Comparison of ENCODE assay signal across 1 cellular context in genomic region chr2:44087037-44087713, GRCh38.
A peak's percentile ranks its signal among the peaks of the same experiment; 100 is the strongest.
TF ChIP-seq lines count a peak whose summit lies in the region.

No MANE protein-coding gene starts in this region.

TF ChIP-seq in K562, 482 proteins besides CTCF, POLR2A, EP300 and RAD21 (continued from another document):
- TF ChIP-seq ETV5 (CRISPR knock-in tag; IDR thresholded peaks at IDR 0.05; ENCODE audit: low read depth), result no peak
- TF ChIP-seq CC2D1A (IDR thresholded peaks at IDR 0.05), result peak; percentile 69; the same call in 1 of the 2 replicates
- peak; percentile 53; the same call in 1 of the 2 replicates for TF ChIP-seq SPI1 (IDR thresholded peaks at IDR 0.05; ENCODE audit: borderline replicate concordance, low read depth, low read length)
- TF ChIP-seq MCM2 (IDR thresholded peaks at IDR 0.05; ENCODE audit: low read depth), result no peak
- peak; percentile 23; the same call in 1 of the 2 replicates for TF ChIP-seq NCOR1 (IDR thresholded peaks at IDR 0.05)
- TF ChIP-seq ATF2 (CRISPR knock-in tag; IDR thresholded peaks at IDR 0.05), result peak; percentile 99
- TF ChIP-seq BCL6 (CRISPR knock-in tag; IDR thresholded peaks at IDR 0.05), result 0 out of 2 replicates have a peak, but pooled peaks have one; percentile 15
- TF ChIP-seq CREB5 (CRISPR knock-in tag; IDR thresholded peaks at IDR 0.05), result peak; percentile 28; the same call in 1 of the 2 replicates
- TF ChIP-seq HMG20B (CRISPR knock-in tag; IDR thresholded peaks at IDR 0.05), result no peak
- peak; percentile 93 for TF ChIP-seq FOXJ2 (tag; IDR thresholded peaks at IDR 0.05)
- TF ChIP-seq UBTF (IDR thresholded peaks at IDR 0.05; ENCODE audit: borderline replicate concordance in 1 of 2, low read depth in 2 of 2, low read length in 2 of 2), result 0 out of 4 replicates have a peak, but pooled peaks have one; percentile 27 to 51
- TF ChIP-seq ZNF583 (CRISPR knock-in tag; IDR thresholded peaks at IDR 0.05), result no peak
- 0 out of 2 replicates have a peak, but pooled peaks have one; percentile 29 for TF ChIP-seq ATF1 (CRISPR knock-in tag; IDR thresholded peaks at IDR 0.05)
- peak; percentile 97 for TF ChIP-seq ATF1 (tag; IDR thresholded peaks at IDR 0.05)
- TF ChIP-seq DEAF1 (CRISPR knock-in tag; IDR thresholded peaks at IDR 0.05), result peak; percentile 83
- peak; percentile 78 for TF ChIP-seq CREB1 (IDR thresholded peaks at IDR 0.05)
- TF ChIP-seq CREB1 (CRISPR knock-in tag; IDR thresholded peaks at IDR 0.05), result peak; percentile 85
- peak; percentile 96 for TF ChIP-seq FOXP1 (CRISPR knock-in tag; IDR thresholded peaks at IDR 0.05)
- no peak for TF ChIP-seq REST (CRISPR knock-in tag; IDR thresholded peaks at IDR 0.05; ENCODE audit: low read depth)
- TF ChIP-seq E2F5 (CRISPR knock-in tag; IDR thresholded peaks at IDR 0.05), result 0 out of 2 replicates have a peak, but pooled peaks have one; percentile 49
- TF ChIP-seq ZBTB9 (CRISPR knock-in tag; IDR thresholded peaks at IDR 0.05), result 0 out of 2 replicates have a peak, but pooled peaks have one; percentile 16
- TF ChIP-seq NR2C2 (CRISPR knock-in tag; IDR thresholded peaks at IDR 0.05), result no peak
- peak; percentile 51 for TF ChIP-seq NR2C2 (tag; IDR thresholded peaks at IDR 0.05)
- TF ChIP-seq CREB3L1 (IDR thresholded peaks at IDR 0.05; ENCODE audit: borderline replicate concordance, low read depth), result 0 out of 2 replicates have a peak, but pooled peaks have one; percentile 18
- TF ChIP-seq GABPB1 (CRISPR knock-in tag; IDR thresholded peaks at IDR 0.05), result 0 out of 2 replicates have a peak, but pooled peaks have one; percentile 19
- peak; percentile 93; the same call in 1 of the 2 replicates for TF ChIP-seq FOXK1 (CRISPR knock-in tag; IDR thresholded peaks at IDR 0.05; ENCODE audit: borderline replicate concordance)
- TF ChIP-seq USF1 (CRISPR knock-in tag; IDR thresholded peaks at IDR 0.05), result no peak
- TF ChIP-seq STAG1 (CRISPR knock-in tag; IDR thresholded peaks at IDR 0.05; ENCODE audit: borderline replicate concordance), result peak; percentile 40; the same call in 1 of the 2 replicates
- TF ChIP-seq ARID1B (IDR thresholded peaks at IDR 0.05), result peak; percentile 44
- TF ChIP-seq ATF3 (IDR thresholded peaks at IDR 0.05), result peak; percentile 99
- peak; percentile 97 for TF ChIP-seq ATF3 (CRISPR knock-in tag; conservative IDR thresholded peaks at IDR 0.05)
- TF ChIP-seq CXXC5 (CRISPR knock-in tag; IDR thresholded peaks at IDR 0.05), result peak; percentile 22; the same call in 1 of the 2 replicates
- peak; percentile 44; the same call in 1 of the 2 replicates for TF ChIP-seq EP400 (IDR thresholded peaks at IDR 0.05)
TF ChIP-seq in K562: peak in this region for 63.
